Comparison of ENCODE assay signal across 2 cellular contexts in the genomic region with DNA sequence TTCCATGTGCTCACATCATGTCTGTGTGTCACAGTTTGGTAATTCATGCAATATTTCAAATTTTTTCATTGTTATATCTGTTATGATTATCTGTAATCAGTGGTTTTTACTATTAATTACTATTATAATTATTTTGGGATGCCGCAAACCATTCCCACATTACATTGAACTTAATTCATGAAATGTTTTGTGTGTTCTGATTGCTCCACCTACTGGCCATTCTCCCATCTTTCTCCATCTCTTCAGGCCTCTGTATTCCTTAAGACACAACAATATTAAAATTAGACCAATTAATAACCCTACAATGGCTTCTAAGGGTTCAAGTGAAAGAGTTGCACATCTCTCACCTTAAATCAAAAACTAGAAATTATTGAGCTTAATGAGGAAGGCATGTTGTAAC.
TF ChIP-seq lines count a peak whose summit lies in the region.

No MANE protein-coding gene starts in this region.

TF ChIP-seq in IMR-90, 13 proteins besides CTCF, POLR2A, EP300 and RAD21 (continued from another document):
- TF ChIP-seq MXI1 (IDR thresholded peaks at IDR 0.05; ENCODE audit: borderline replicate concordance, low read depth, low read length), result no peak
- TF ChIP-seq NFE2L2 (IDR thresholded peaks at IDR 0.05; ENCODE audit: low read depth, low read length), result no peak
- TF ChIP-seq, protein P1, sequence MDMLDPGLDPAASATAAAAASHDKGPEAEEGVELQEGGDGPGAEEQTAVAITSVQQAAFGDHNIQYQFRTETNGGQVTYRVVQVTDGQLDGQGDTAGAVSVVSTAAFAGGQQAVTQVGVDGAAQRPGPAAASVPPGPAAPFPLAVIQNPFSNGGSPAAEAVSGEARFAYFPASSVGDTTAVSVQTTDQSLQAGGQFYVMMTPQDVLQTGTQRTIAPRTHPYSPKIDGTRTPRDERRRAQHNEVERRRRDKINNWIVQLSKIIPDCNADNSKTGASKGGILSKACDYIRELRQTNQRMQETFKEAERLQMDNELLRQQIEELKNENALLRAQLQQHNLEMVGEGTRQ (IDR thresholded peaks at IDR 0.05; ENCODE audit: low read depth, low read length), result no peak
- TF ChIP-seq MAFK (IDR thresholded peaks at IDR 0.05; ENCODE audit: low read depth, low read length), result no peak
TF ChIP-seq in IMR-90: peak in this region for 0.

TF ChIP-seq in HepG2, 621 proteins besides CTCF, POLR2A, EP300 and RAD21 (continued from another document):
- TF ChIP-seq SMC3 (IDR thresholded peaks at IDR 0.05; ENCODE audit: low read length), result 0 out of 2 replicates have a peak, but pooled peaks have one; percentile 15
- TF ChIP-seq, protein P2, sequence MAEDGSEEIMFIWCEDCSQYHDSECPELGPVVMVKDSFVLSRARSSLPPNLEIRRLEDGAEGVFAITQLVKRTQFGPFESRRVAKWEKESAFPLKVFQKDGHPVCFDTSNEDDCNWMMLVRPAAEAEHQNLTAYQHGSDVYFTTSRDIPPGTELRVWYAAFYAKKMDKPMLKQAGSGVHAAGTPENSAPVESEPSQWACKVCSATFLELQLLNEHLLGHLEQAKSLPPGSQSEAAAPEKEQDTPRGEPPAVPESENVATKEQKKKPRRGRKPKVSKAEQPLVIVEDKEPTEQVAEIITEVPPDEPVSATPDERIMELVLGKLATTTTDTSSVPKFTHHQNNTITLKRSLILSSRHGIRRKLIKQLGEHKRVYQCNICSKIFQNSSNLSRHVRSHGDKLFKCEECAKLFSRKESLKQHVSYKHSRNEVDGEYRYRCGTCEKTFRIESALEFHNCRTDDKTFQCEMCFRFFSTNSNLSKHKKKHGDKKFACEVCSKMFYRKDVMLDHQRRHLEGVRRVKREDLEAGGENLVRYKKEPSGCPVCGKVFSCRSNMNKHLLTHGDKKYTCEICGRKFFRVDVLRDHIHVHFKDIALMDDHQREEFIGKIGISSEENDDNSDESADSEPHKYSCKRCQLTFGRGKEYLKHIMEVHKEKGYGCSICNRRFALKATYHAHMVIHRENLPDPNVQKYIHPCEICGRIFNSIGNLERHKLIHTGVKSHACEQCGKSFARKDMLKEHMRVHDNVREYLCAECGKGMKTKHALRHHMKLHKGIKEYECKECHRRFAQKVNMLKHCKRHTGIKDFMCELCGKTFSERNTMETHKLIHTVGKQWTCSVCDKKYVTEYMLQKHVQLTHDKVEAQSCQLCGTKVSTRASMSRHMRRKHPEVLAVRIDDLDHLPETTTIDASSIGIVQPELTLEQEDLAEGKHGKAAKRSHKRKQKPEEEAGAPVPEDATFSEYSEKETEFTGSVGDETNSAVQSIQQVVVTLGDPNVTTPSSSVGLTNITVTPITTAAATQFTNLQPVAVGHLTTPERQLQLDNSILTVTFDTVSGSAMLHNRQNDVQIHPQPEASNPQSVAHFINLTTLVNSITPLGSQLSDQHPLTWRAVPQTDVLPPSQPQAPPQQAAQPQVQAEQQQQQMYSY (CRISPR knock-in tag; IDR thresholded peaks at IDR 0.05), result no peak
- TF ChIP-seq ZNF552 (CRISPR knock-in tag; IDR thresholded peaks at IDR 0.05; ENCODE audit: borderline replicate concordance), result no peak
- TF ChIP-seq ZNF260 (CRISPR knock-in tag; IDR thresholded peaks at IDR 0.05; ENCODE audit: borderline replicate concordance, low read depth), result no peak
- TF ChIP-seq, protein P3, sequence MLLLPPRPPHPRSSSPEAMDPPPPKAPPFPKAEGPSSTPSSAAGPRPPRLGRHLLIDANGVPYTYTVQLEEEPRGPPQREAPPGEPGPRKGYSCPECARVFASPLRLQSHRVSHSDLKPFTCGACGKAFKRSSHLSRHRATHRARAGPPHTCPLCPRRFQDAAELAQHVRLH (CRISPR knock-in tag; IDR thresholded peaks at IDR 0.05; ENCODE audit: borderline replicate concordance, low read depth), result no peak
- TF ChIP-seq, protein P4, sequence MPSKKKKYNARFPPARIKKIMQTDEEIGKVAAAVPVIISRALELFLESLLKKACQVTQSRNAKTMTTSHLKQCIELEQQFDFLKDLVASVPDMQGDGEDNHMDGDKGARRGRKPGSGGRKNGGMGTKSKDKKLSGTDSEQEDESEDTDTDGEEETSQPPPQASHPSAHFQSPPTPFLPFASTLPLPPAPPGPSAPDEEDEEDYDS (CRISPR knock-in tag; IDR thresholded peaks at IDR 0.05), result no peak
- TF ChIP-seq, protein P5, sequence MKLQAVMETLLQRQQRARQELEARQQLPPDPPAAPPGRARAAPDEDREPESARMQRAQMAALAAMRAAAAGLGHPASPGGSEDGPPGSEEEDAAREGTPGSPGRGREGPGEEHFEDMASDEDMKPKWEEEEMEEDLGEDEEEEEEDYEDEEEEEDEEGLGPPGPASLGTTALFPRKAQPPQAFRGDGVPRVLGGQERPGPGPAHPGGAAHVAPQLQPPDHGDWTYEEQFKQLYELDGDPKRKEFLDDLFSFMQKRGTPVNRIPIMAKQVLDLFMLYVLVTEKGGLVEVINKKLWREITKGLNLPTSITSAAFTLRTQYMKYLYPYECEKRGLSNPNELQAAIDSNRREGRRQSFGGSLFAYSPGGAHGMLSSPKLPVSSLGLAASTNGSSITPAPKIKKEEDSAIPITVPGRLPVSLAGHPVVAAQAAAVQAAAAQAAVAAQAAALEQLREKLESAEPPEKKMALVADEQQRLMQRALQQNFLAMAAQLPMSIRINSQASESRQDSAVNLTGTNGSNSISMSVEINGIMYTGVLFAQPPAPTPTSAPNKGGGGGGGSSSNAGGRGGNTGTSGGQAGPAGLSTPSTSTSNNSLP (IDR thresholded peaks at IDR 0.05; ENCODE audit: low read depth, low read length), result no peak
- no peak for TF ChIP-seq SSRP1 (CRISPR knock-in tag; IDR thresholded peaks at IDR 0.05)
- TF ChIP-seq STAG1 (CRISPR knock-in tag; IDR thresholded peaks at IDR 0.05), result peak; percentile 73
- no peak for TF ChIP-seq EEA1 (CRISPR knock-in tag; IDR thresholded peaks at IDR 0.05; ENCODE audit: borderline replicate concordance)
- TF ChIP-seq, protein P6, sequence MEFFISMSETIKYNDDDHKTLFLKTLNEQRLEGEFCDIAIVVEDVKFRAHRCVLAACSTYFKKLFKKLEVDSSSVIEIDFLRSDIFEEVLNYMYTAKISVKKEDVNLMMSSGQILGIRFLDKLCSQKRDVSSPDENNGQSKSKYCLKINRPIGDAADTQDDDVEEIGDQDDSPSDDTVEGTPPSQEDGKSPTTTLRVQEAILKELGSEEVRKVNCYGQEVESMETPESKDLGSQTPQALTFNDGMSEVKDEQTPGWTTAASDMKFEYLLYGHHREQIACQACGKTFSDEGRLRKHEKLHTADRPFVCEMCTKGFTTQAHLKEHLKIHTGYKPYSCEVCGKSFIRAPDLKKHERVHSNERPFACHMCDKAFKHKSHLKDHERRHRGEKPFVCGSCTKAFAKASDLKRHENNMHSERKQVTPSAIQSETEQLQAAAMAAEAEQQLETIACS (CRISPR knock-in tag; IDR thresholded peaks at IDR 0.05), result no peak
- TF ChIP-seq, protein P7, sequence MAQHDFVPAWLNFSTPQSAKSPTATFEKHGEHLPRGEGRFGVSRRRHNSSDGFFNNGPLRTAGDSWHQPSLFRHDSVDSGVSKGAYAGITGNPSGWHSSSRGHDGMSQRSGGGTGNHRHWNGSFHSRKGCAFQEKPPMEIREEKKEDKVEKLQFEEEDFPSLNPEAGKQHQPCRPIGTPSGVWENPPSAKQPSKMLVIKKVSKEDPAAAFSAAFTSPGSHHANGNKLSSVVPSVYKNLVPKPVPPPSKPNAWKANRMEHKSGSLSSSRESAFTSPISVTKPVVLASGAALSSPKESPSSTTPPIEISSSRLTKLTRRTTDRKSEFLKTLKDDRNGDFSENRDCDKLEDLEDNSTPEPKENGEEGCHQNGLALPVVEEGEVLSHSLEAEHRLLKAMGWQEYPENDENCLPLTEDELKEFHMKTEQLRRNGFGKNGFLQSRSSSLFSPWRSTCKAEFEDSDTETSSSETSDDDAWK (CRISPR knock-in tag; IDR thresholded peaks at IDR 0.05), result no peak
